In genomic region chr9:90773593-90773992, GRCh38 we compare ENCODE assay signal across 10 cellular contexts. TPM values are rescaled to one million over a fixed set of nuclear protein-coding genes. Genes with fewer than 3 reads are reported as not detected.
DNase-seq lines count a peak whose midpoint lies in the region; ATAC-seq, FAIRE-seq and TF ChIP-seq lines count a peak whose summit lies in the region.
"Had no signal": no experiment of that assay in that cellular context is flagged by ENCODE, and none has a peak within 500 bp of the region (broad histone marks: within the 10 kb centered on the region; RNA-seq: fewer than 3 reads in every experiment).

No MANE protein-coding gene starts in this region.

- H3K4me1 Mint-ChIP-seq in osteocyte (ENCODE audit: unreplicated experiment) = no peaks in the 10 kb centered on the region

- DNase-seq in DMS 273 (lab: John Stamatoyannopoulos, UW; ENCODE audit: unreplicated experiment) (peak; percentile 37), DMS 273 treated with DMSO at 0.1 percent for 48 hours (lab: John Stamatoyannopoulos, UW) (no peak), bronchial epithelial cell (ENCODE audit: low read depth) (no peak), osteocyte (ENCODE audit: extremely low spot score, unreplicated experiment) (no peak)
- DNase-seq in central memory CD4-positive, alpha-beta T cell = no peak
- DNase-seq: T-helper 1 cell had no signal

- H3K4me2 ChIP-seq in Loucy (ENCODE audit: low read depth, low read length, poor library complexity, severe bottlenecking) = no peak overlapping the region

- H3K27me3 ChIP-seq in Loucy (ENCODE audit: insufficient read depth, low read length, poor library complexity, severe bottlenecking) (no peaks in the 10 kb centered on the region), bronchial epithelial cell (ENCODE audit: control insufficient read depth, insufficient read depth, low read length) (no peaks in the 10 kb centered on the region)

- H3K4me1 ChIP-seq in Loucy (ENCODE audit: insufficient read depth, low read length, poor library complexity, severe bottlenecking) = peaks cover 14% of the 10 kb centered on the region

- no peak for FAIRE-seq in bronchial epithelial cell (lab: Jason Lieb, UNC)
- FAIRE-seq: A204.1 had no signal

- peaks cover 5% of the 10 kb centered on the region for H3K27me3 Mint-ChIP-seq in osteocyte (ENCODE audit: unreplicated experiment)

- no peak overlapping the region for H3K27ac Mint-ChIP-seq in osteocyte (ENCODE audit: unreplicated experiment)

- H3K9me2 ChIP-seq in Loucy (replicated peaks; ENCODE audit: low read depth, low read length) = no peaks in the 10 kb centered on the region

- no peaks in the 10 kb centered on the region for H3K79me2 ChIP-seq in Loucy (ENCODE audit: insufficient read depth, low read length)

- no peaks in the 10 kb centered on the region for H3K36me3 Mint-ChIP-seq in osteocyte (ENCODE audit: unreplicated experiment)

- H3K9ac ChIP-seq in Loucy (ENCODE audit: low read depth, low read length, poor library complexity, severe bottlenecking) = no peak overlapping the region

- TF ChIP-seq CTCF in Loucy (conservative IDR thresholded peaks at IDR 0.05; ENCODE audit: low read length) (peak; percentile 70), bronchial epithelial cell (IDR thresholded peaks at IDR 0.05; ENCODE audit: insufficient read depth, low read length, severe bottlenecking) (peak; percentile 52), osteocyte (IDR thresholded peaks at IDR 0.05) (peak; percentile 38)

- H2AFZ ChIP-seq in Loucy (ENCODE audit: low read length) = no peak overlapping the region

- H3K4me3 Mint-ChIP-seq in osteocyte (ENCODE audit: unreplicated experiment) = no peak overlapping the region

- peaks cover 6% of the 10 kb centered on the region for H3K9me3 Mint-ChIP-seq in osteocyte (ENCODE audit: unreplicated experiment)

- H3K36me3 ChIP-seq in Loucy (ENCODE audit: insufficient read depth, low read length) (no peaks in the 10 kb centered on the region), bronchial epithelial cell (ENCODE audit: control insufficient read depth, insufficient read depth, low read length) (no peaks in the 10 kb centered on the region)

- no peaks in the 10 kb centered on the region for H3F3A ChIP-seq in Loucy (ENCODE audit: low read depth)

- H3K4me3 ChIP-seq in Loucy (ENCODE audit: low read length, poor library complexity, severe bottlenecking) (no peak overlapping the region), bronchial epithelial cell (ENCODE audit: low read depth, low read length) (no peak overlapping the region)

- 0 out of 2 replicates have a peak, but pooled peaks cover 5% of the 10 kb centered on the region for H3K9me3 ChIP-seq in Loucy (ENCODE audit: insufficient read depth, low read depth, low read length)

- H4K20me1 ChIP-seq in Loucy (ENCODE audit: insufficient read depth, low read length, poor library complexity, severe bottlenecking) = no peaks in the 10 kb centered on the region

- no peak for ATAC-seq in GM21390 (IDR thresholded peaks at IDR 0.05; ENCODE audit: unreplicated experiment)
- ATAC-seq in HG02571 (IDR thresholded peaks at IDR 0.05; ENCODE audit: unreplicated experiment) = no peak

RNA-seq across cellular contexts. Expression of gene SYK, which starts 28.0 kb away (rescaled TPM):
- total RNA-seq in bronchial epithelial cell (29.2 and 29.7 TPM in 2 replicates), osteocyte (not detected in 2 replicates)

Comparison
In these comparisons a context has a peak if more than half of its experiments do, and no peak if none do; other contexts are left out.
1. RNA of gene SYK, which starts 28.0 kb away (total RNA-seq): 29.2 to 29.7 TPM in bronchial epithelial cell; not detected in osteocyte; every median in the first group is over 10 times any median in the second.
2. Peak in every context shown above with its lines, with median percentiles within 50 percentile points of each other: CTCF ChIP-seq.